ENCODE assay signal across 21 cellular contexts in genomic region chr6:6645266-6645917, GRCh38. TPM values are rescaled to one million over a fixed set of nuclear protein-coding genes. Genes with fewer than 3 reads are reported as not detected.
DNase-seq lines count a peak whose midpoint lies in the region; FAIRE-seq and TF ChIP-seq lines count a peak whose summit lies in the region.
"Had no signal": no experiment of that assay in that cellular context is flagged by ENCODE, and none has a peak within 500 bp of the region (broad histone marks: within the 10 kb centered on the region; RNA-seq: fewer than 3 reads in every experiment).

No MANE protein-coding gene starts in this region.

- H3K9ac ChIP-seq in keratinocyte (ENCODE audit: control insufficient read depth, extremely low read depth, insufficient read depth, low read length), result no peak overlapping the region
- H3K9ac ChIP-seq: GM23248 had no signal

- peaks cover 7% of the 10 kb centered on the region for H3K4me1 ChIP-seq in keratinocyte (ENCODE audit: control insufficient read depth, extremely low read depth, insufficient read depth, low read length)
- H3K4me1 ChIP-seq: BE2C had no signal

- no peaks in the 10 kb centered on the region for H4K20me1 ChIP-seq in keratinocyte (ENCODE audit: control insufficient read depth, extremely low read depth, insufficient read depth, low read length)

- dilution Hi-C loops in keratinocyte (cut with MboI; ENCODE audit: extremely low pct_ligation_motif_present, low sequenced_read_pairs), result no loop called here

- no peaks in the 10 kb centered on the region for H3K9me3 ChIP-seq in keratinocyte (ENCODE audit: control insufficient read depth, low read depth, low read length)
- H3K9me3 ChIP-seq: BE2C had no signal

- TF ChIP-seq POLR2A in erythroblast (IDR thresholded peaks at IDR 0.05; ENCODE audit: low read length), result no peak

- no peak overlapping the region for H3K4me3 Mint-ChIP-seq in T-helper 1 cell treated with Interleukin-12 subunit alpha and Interleukin-12 subunit beta and Interleukin-4 antibody, amounts not matched to agents 30 μg/mL and 1 μg/mL, for 36 hours
- no peak overlapping the region for H3K4me3 Mint-ChIP-seq in CD14-positive monocyte
- H3K4me3 Mint-ChIP-seq: CD4-positive, alpha-beta memory T cell had no signal

- intact Hi-C loops in CD14-positive monocyte (cut with micrococcal nuclease), result no loop called here

- no peaks in the 10 kb centered on the region for H3K79me2 ChIP-seq in keratinocyte (ENCODE audit: control insufficient read depth, insufficient read depth, low read length)

- no peaks in the 10 kb centered on the region for H3K9me3 Mint-ChIP-seq in T-helper 1 cell treated with Interleukin-12 subunit alpha and Interleukin-12 subunit beta and Interleukin-4 antibody, amounts not matched to agents 30 μg/mL and 1 μg/mL, for 36 hours
- no peaks in the 10 kb centered on the region for H3K9me3 Mint-ChIP-seq in CD14-positive monocyte
- H3K9me3 Mint-ChIP-seq: CD4-positive, alpha-beta memory T cell had no signal

- H3K27ac ChIP-seq in keratinocyte (ENCODE audit: control insufficient read depth, insufficient read depth, low read length) (no peak overlapping the region), coronary artery (no peak overlapping the region)
- H3K27ac ChIP-seq: GM23248 had no signal

- H3K27me3 ChIP-seq in bronchial epithelial cell (ENCODE audit: control insufficient read depth, insufficient read depth, low read length), result peaks cover 2% of the 10 kb centered on the region
- H3K27me3 ChIP-seq in keratinocyte (ENCODE audit: control insufficient read depth, extremely low read depth, insufficient read depth, low read length), result peaks cover 3% of the 10 kb centered on the region
- H3K27me3 ChIP-seq: BE2C had no signal

- H3K27ac Mint-ChIP-seq in T-helper 1 cell treated with Interleukin-12 subunit alpha and Interleukin-12 subunit beta and Interleukin-4 antibody, amounts not matched to agents 30 μg/mL and 1 μg/mL, for 36 hours, result peak overlapping the region; percentile 22
- peak overlapping the region in 2 of 7 donors; percentile 26 to 40 for H3K27ac Mint-ChIP-seq in CD14-positive monocyte

- H3K4me3 ChIP-seq in bronchial epithelial cell (ENCODE audit: low read depth, low read length) (no peak overlapping the region), keratinocyte (ENCODE audit: control insufficient read depth in 2 of 3, extremely low read depth in 1 of 3, insufficient read depth in 2 of 3, low read depth in 1 of 3, low read length in 3 of 3) (no peak overlapping the region), coronary artery (no peak overlapping the region)
- H3K4me3 ChIP-seq: GM23248 had no signal

- DNase-seq in T-helper 1 cell (no peak), MV-4-11 (lab: John Stamatoyannopoulos, UW) (peak; percentile 71), bronchial epithelial cell (ENCODE audit: low read depth) (peak; percentile 82), keratinocyte (ENCODE audit: low read depth, low spot score) (no peak), CD14-positive monocyte (ENCODE audit: low spot score) (no peak), erythroblast (lab: John Stamatoyannopoulos, UW) (no peak), coronary artery (ENCODE audit: low spot score) (no peak)
- DNase-seq: BE2C; CD4-positive, alpha-beta memory T cell; DMS153; GF-D8; GM23248; HCEC 1CT; NCI-H1092 treated with DMSO at 0.1 percent for 48 hours; NCI-H2081; NCI-H510A; NCI-H748 treated with DMSO at 0.1 percent for 48 hours; RPMI8226 had no signal

- FAIRE-seq in bronchial epithelial cell (lab: Jason Lieb, UNC), result no peak
- peak; percentile 29 for FAIRE-seq in keratinocyte (lab: Jason Lieb, UNC)

- no peaks in the 10 kb centered on the region for H3K27me3 Mint-ChIP-seq in T-helper 1 cell treated with Interleukin-12 subunit alpha and Interleukin-12 subunit beta and Interleukin-4 antibody, amounts not matched to agents 30 μg/mL and 1 μg/mL, for 36 hours (ENCODE audit: low read depth)
- peaks cover 0 to 1% (median 0%) of the 10 kb centered on the region in 3 donors for H3K27me3 Mint-ChIP-seq in CD14-positive monocyte (ENCODE audit: low read depth in 3 of 3)
- H3K27me3 Mint-ChIP-seq: CD4-positive, alpha-beta memory T cell had no signal

- peaks cover 20% of the 10 kb centered on the region for H3K36me3 Mint-ChIP-seq in T-helper 1 cell treated with Interleukin-12 subunit alpha and Interleukin-12 subunit beta and Interleukin-4 antibody, amounts not matched to agents 30 μg/mL and 1 μg/mL, for 36 hours (ENCODE audit: low read depth)
- peaks cover 42 to 43% of the 10 kb centered on the region in 2 donors for H3K36me3 Mint-ChIP-seq in CD14-positive monocyte
- H3K36me3 Mint-ChIP-seq: CD4-positive, alpha-beta memory T cell had no signal

- no peak overlapping the region for H3K4me2 ChIP-seq in keratinocyte (ENCODE audit: control insufficient read depth, extremely low read depth, insufficient read depth, low read depth, low read length)

- H3K4me1 Mint-ChIP-seq in T-helper 1 cell treated with Interleukin-12 subunit alpha and Interleukin-12 subunit beta and Interleukin-4 antibody, amounts not matched to agents 30 μg/mL and 1 μg/mL, for 36 hours (ENCODE audit: low read depth), result peaks cover 27% of the 10 kb centered on the region
- H3K4me1 Mint-ChIP-seq in CD14-positive monocyte, result peaks cover 19% of the 10 kb centered on the region
- H3K4me1 Mint-ChIP-seq: CD4-positive, alpha-beta memory T cell had no signal

- no peak overlapping the region for H2AFZ ChIP-seq in keratinocyte (ENCODE audit: control insufficient read depth, low read length)
- H2AFZ ChIP-seq: GM23248 had no signal

- H3K9me1 ChIP-seq in keratinocyte (ENCODE audit: control insufficient read depth, extremely low read depth, insufficient read depth, low read length), result no peaks in the 10 kb centered on the region

- TF ChIP-seq CTCF in bronchial epithelial cell (IDR thresholded peaks at IDR 0.05; ENCODE audit: insufficient read depth, low read length, severe bottlenecking) (peak; percentile 15), keratinocyte (optimal IDR thresholded peaks at IDR 0.05 in 1 of 3, IDR thresholded peaks at IDR 0.05 in 1 of 3, conservative IDR thresholded peaks at IDR 0.05 in 1 of 3; ENCODE audit: extremely low read depth in 1 of 3, insufficient read depth in 2 of 3, low read length in 3 of 3) (peak in 2 of 3 experiments; percentile 11 to 25), CD14-positive monocyte (IDR thresholded peaks at IDR 0.05) (no peak), coronary artery (IDR thresholded peaks at IDR 0.05) (no peak)

- H3K36me3 ChIP-seq in bronchial epithelial cell (ENCODE audit: control insufficient read depth, insufficient read depth, low read length), result no peaks in the 10 kb centered on the region
- H3K36me3 ChIP-seq in keratinocyte (ENCODE audit: control insufficient read depth in 2 of 2, extremely low read depth in 1 of 2, insufficient read depth in 2 of 2, low read length in 2 of 2), result no peaks in the 10 kb centered on the region
- H3K36me3 ChIP-seq: BE2C had no signal

RNA-seq across cellular contexts. Expression of gene LY86, which starts 56.9 kb away (rescaled TPM):
- total RNA-seq in bronchial epithelial cell, result not detected in 2 replicates
- polyA plus RNA-seq in keratinocyte (not detected in 3 replicates), CD14-positive monocyte (100 to 1,000 TPM; 454 to 609 TPM)
- not detected for polyA plus RNA-seq in keratinocyte (2011; ENCODE audit: low read depth)
- polyA plus RNA-seq in keratinocyte (2011; cell fraction: cytosol; rRNA removed), result not detected in 2 replicates
- polyA plus RNA-seq in keratinocyte (2011; cell fraction: nucleus; rRNA removed), result not detected in 2 replicates
- polyA plus RNA-seq in keratinocyte (2012; ENCODE audit: low replicate concordance), result not detected in 2 replicates
- not detected in 3 replicates for polyA minus RNA-seq in keratinocyte
- not detected for polyA minus RNA-seq in keratinocyte (2011; cell fraction: cytosol; rRNA and poly(A)+ RNA removed)
- not detected in 2 replicates for polyA minus RNA-seq in keratinocyte (2011; cell fraction: nucleus; rRNA and poly(A)+ RNA removed)
- total RNA-seq: A172, Daoy, GM23248 had no signal
- polyA plus RNA-seq: GM23248 had no signal

Comparison
In these comparisons a context has a peak if more than half of its experiments do, and no peak if none do; other contexts are left out.
1. DNase-seq: peak in MV-4-11 (single experiment) and bronchial epithelial cell (single experiment); none in T-helper 1 cell (0 of 5), keratinocyte (single experiment), CD14-positive monocyte (single experiment), erythroblast (0 of 2) and coronary artery (single experiment).
2. CTCF ChIP-seq: peak in bronchial epithelial cell (single experiment) and keratinocyte (2 of 3); none in CD14-positive monocyte (single experiment) and coronary artery (single experiment).
3. RNA of gene LY86, which starts 56.9 kb away (polyA plus RNA-seq): 454 to 609 TPM in CD14-positive monocyte; not detected in keratinocyte; every median in the first group is over 100 times any median in the second.